In the genomic region with DNA sequence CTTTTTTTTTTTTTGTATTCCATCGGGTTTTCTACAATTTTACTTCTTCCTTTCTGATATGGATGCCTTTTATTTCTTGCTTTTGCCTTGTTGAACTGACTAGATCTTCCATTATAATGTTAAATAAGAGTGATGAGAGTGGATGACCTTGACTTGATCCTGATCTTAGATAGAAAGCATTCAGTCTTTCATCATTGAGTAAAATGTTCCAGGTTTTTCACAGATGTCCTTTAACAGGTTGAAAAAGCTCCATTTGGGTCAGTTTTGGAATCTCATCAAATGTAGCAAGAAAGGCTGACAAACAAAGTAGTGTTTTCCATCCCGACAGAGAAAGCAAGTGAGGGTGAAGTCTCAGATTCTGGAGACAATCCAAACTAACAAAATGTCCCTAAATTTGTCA, we compare ENCODE assay signal across 30 cellular contexts.
"Had no signal": no experiment of that assay in that cellular context is flagged by ENCODE, and none has a peak within 500 bp of the region (broad histone marks: within the 10 kb centered on the region; RNA-seq: fewer than 3 reads in every experiment).

No MANE protein-coding gene starts in this region.

- H3K9me3 Mint-ChIP-seq: natural killer cell treated with Interleukin-12 subunit alpha and Interleukin-12 subunit beta and Interleukin-15 and Interleukin-18, amount 100 ng/mL, for 72 hours; neural crest cell had no signal

- H3K27me3 Mint-ChIP-seq: dendritic cell treated with granulocyte-macrophage colony-stimulating factor and Interleukin-4, amounts not matched to agents 40 ng/mL and 50 ng/mL, for 4 days had no signal

- H3K4me1 Mint-ChIP-seq: endodermal cell, mesothelial cell of epicardium had no signal

- H3K27ac ChIP-seq: colonic mucosa, epithelial cell of prostate, pancreas, psoas muscle, thyroid gland, vagina had no signal

- H3K4me1 ChIP-seq: colonic mucosa, gastrocnemius medialis, pancreas, psoas muscle, suprapubic skin, thyroid gland, vagina had no signal

- H3K36me3 Mint-ChIP-seq: mesothelial cell of epicardium, naive B cell had no signal

- H3K9me3 ChIP-seq: colonic mucosa, gastrocnemius medialis, mucosa of descending colon, neutrophil, pancreas, psoas muscle, suprapubic skin, thyroid gland, vagina had no signal

- ATAC-seq: esophagus mucosa; mucosa of descending colon; natural killer cell treated with Interleukin-12 subunit alpha and Interleukin-12 subunit beta and Interleukin-15 and Interleukin-18, amount 100 ng/mL, for 72 hours; psoas muscle; stimulated activated naive B cell treated with anti-CD40 and anti-IgM and Interleukin-4, amounts not matched to agents 10 μg/mL and 1 μg/mL and 100 μg/mL, for 72 hours had no signal

- H3K27me3 ChIP-seq: colonic mucosa, gastrocnemius medialis, neutrophil, pancreas, suprapubic skin, thyroid gland, vagina had no signal

- H3K27ac Mint-ChIP-seq: endodermal cell; mesothelial cell of epicardium; naive B cell; natural killer cell treated with Interleukin-12 subunit alpha and Interleukin-12 subunit beta and Interleukin-15 and Interleukin-18, amount 100 ng/mL, for 72 hours; stimulated activated naive B cell treated with anti-CD40 and anti-IgM and Interleukin-4, amounts not matched to agents 10 μg/mL and 1 μg/mL and 100 μg/mL, for 72 hours; stimulated activated naive CD8-positive, alpha-beta T cell treated with anti-CD3 and anti-CD28 coated beads, Interleukin-15, Interleukin-2, amounts not matched to agents 100 ng/mL and 50 ng/mL, for 24 hours had no signal

- H3K36me3 ChIP-seq: colonic mucosa, gastrocnemius medialis, neutrophil, pancreas, suprapubic skin, thyroid gland, vagina had no signal

- DNase-seq: colonic mucosa; effector CD8-positive, alpha-beta T cell; endodermal cell; foreskin fibroblast; gastrocnemius medialis; head of caudate nucleus; left ventricle myocardium superior; mesenchymal stem cell; mucosa of descending colon; naive B cell; pancreas; psoas muscle; right cardiac atrium; small intestine; stimulated activated CD4-positive, alpha-beta T cell treated with anti-CD3 and anti-CD28 coated beads, Interleukin-15, amount 100 ng/mL, for 24 hours; stimulated activated CD4-positive, alpha-beta T cell treated with anti-CD3 and anti-CD28 coated beads, Interleukin-2, amount 100 ng/mL, for 48 hours; stimulated activated naive B cell treated with anti-CD40 and anti-IgM and Interleukin-4, amounts not matched to agents 10 μg/mL and 1 μg/mL and 100 μg/mL, for 72 hours; thyroid gland; trophoblast cell had no signal

- H3K4me3 ChIP-seq: colonic mucosa, gastrocnemius medialis, lung, mucosa of descending colon, pancreas, psoas muscle, suprapubic skin, thyroid gland, vagina had no signal

- H3K4me3 Mint-ChIP-seq: dendritic cell treated with granulocyte-macrophage colony-stimulating factor and Interleukin-4, amounts not matched to agents 40 ng/mL and 50 ng/mL, for 4 days; endodermal cell; mesothelial cell of epicardium; naive B cell; natural killer cell treated with Interleukin-12 subunit alpha and Interleukin-12 subunit beta and Interleukin-15 and Interleukin-18, amount 100 ng/mL, for 72 hours; neural crest cell; stimulated activated naive B cell treated with anti-CD40 and anti-IgM and Interleukin-4, amounts not matched to agents 10 μg/mL and 1 μg/mL and 100 μg/mL, for 72 hours; stimulated activated naive CD8-positive, alpha-beta T cell treated with anti-CD3 and anti-CD28 coated beads, Interleukin-15, Interleukin-2, amounts not matched to agents 100 ng/mL and 50 ng/mL, for 24 hours had no signal
